14 cellular contexts compared by ENCODE assay signal in the genomic region with DNA sequence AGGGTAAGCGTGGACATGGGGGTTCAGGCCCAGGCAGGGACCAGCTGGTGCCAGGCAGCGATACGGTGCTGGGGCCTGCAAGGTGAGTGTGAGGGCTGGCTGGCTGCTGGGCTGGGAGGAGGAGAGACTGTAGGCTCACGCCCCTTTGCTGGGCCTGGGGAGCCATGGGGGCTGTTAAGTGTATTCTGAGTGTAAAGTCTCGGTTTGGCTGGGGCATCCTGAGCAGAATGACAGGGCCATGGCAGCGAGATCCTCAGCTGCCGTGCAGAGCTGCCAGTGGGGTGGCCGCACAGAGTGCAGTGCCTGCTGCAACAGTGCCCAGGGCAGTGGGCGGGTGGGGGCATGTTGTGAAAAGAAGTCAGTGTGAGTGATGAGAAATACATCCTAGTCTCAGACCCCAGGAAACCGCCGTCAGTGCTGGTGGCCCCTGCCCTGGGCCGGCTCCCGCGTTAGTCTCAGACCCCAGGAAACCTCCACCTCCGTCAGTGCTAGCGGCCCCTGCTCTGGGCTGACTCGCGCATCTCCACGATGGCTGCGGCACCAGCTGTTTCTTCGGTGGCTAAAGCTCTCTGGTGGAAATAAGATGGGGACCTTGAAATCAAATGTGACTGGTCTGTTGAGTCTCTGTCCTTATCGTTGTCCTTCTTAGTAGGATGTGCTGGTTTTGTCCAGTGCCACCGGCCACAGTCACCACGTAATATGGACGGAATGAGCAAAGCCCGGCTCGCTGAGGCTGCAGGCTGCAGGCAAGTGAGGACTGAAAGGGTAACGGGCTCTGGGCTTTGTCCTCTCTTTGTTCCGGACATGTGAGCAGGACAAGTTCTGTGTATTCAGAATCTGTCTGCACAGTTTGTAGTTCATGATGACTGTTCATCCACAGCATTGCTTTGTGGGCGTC. TPM values are rescaled to one million over a fixed set of nuclear protein-coding genes. Genes with fewer than 3 reads are reported as not detected.
DNase-seq lines count a peak whose midpoint lies in the region; ATAC-seq, FAIRE-seq and TF ChIP-seq lines count a peak whose summit lies in the region.
"Had no signal": no experiment of that assay in that cellular context is flagged by ENCODE, and none has a peak within 500 bp of the region (broad histone marks: within the 10 kb centered on the region; RNA-seq: fewer than 3 reads in every experiment).

No MANE protein-coding gene starts in this region.

- H3K4me3 ChIP-seq in right atrium auricular region (no peak overlapping the region), kidney (ENCODE audit: low read length in 2 of 2) (no peak overlapping the region), transverse colon (no peak overlapping the region)

- H3K27me3 ChIP-seq in right atrium auricular region (no peaks in the 10 kb centered on the region), transverse colon (no peaks in the 10 kb centered on the region)
- H3K27me3 ChIP-seq: gastrocnemius medialis had no signal

- H3K27me3 Mint-ChIP-seq in T-helper 17 cell, result no peaks in the 10 kb centered on the region

- FAIRE-seq in kidney (lab: Jason Lieb, UNC) (no peak), GM12892 (lab: Jason Lieb, UNC) (no peak)
- FAIRE-seq: islet of Langerhans had no signal

- H3K27ac ChIP-seq in right atrium auricular region, result no peak overlapping the region
- H3K27ac ChIP-seq in kidney (ENCODE audit: low read depth in 2 of 2, low read length in 2 of 2), result no peak overlapping the region
- no peak overlapping the region for H3K27ac ChIP-seq in transverse colon
- H3K27ac ChIP-seq: gastrocnemius medialis had no signal

- H3K36me3 Mint-ChIP-seq in T-helper 17 cell (ENCODE audit: low read depth), result peaks cover 5% of the 10 kb centered on the region

- TF ChIP-seq CTCF in right atrium auricular region (IDR thresholded peaks at IDR 0.05), result no peak
- no peak for TF ChIP-seq CTCF in kidney (IDR thresholded peaks at IDR 0.05; ENCODE audit: borderline replicate concordance, extremely low read depth, insufficient read depth)
- no peak for TF ChIP-seq CTCF in transverse colon (IDR thresholded peaks at IDR 0.05)

- no peak overlapping the region for H3K27ac Mint-ChIP-seq in T-helper 17 cell

- H3K9ac ChIP-seq in kidney (ENCODE audit: low read length in 2 of 2), result no peak overlapping the region

- H3K9me3 ChIP-seq in right atrium auricular region (no peaks in the 10 kb centered on the region), T-helper 17 cell (ENCODE audit: control insufficient read depth, low read length, poor library complexity, severe bottlenecking) (no peaks in the 10 kb centered on the region), kidney (ENCODE audit: control insufficient read depth in 1 of 2, low read length in 2 of 2) (no peaks in the 10 kb centered on the region), transverse colon (no peaks in the 10 kb centered on the region)
- H3K9me3 ChIP-seq: gastrocnemius medialis had no signal

- in situ Hi-C loops in transverse colon (cut with MboI; ENCODE audit: low pct_ligation_motif_present in 1 of 4, low pct_unique_long_range_greater_than_20kb in 1 of 4, low sequenced_read_pairs in 3 of 4), result no loop called here

- intact Hi-C loops in left cardiac atrium (cut with DNase I) (no loop called here), kidney (cut with DNase I) (no loop called here), transverse colon (cut with DNase I; ENCODE audit: low total_unique reads) (no loop called here)

- H3K4me1 ChIP-seq in right atrium auricular region (no peaks in the 10 kb centered on the region), kidney (ENCODE audit: control insufficient read depth in 1 of 2, insufficient read depth in 1 of 2, low read depth in 1 of 2, low read length in 2 of 2) (peaks cover 0 to 2% of the 10 kb centered on the region in 2 donors), transverse colon (peaks cover 0 to 7% (median 0%) of the 10 kb centered on the region in 4 donors)
- H3K4me1 ChIP-seq: gastrocnemius medialis had no signal

- WGBS in transverse colon (ENCODE audit: low coverage in 1 of 2), 2 donors, result 67 to 91% methylated on average over 1 to 29 of the region's 30 CpGs

- ATAC-seq in left cardiac atrium (no peak), T-helper 17 cell (no peak)
- ATAC-seq: gastrocnemius medialis had no signal

- no peak for TF ChIP-seq POLR2A in transverse colon (IDR thresholded peaks at IDR 0.05)
- TF ChIP-seq POLR2A in GM12892 (IDR thresholded peaks at IDR 0.05; ENCODE audit: low read depth, low read length), result no peak

- H3K4me1 Mint-ChIP-seq in T-helper 17 cell, result peaks cover 27% of the 10 kb centered on the region

- TF ChIP-seq EP300 in transverse colon (IDR thresholded peaks at IDR 0.05; ENCODE audit: low read depth), result no peak

- peak overlapping the region; percentile 97 for H3K4me3 Mint-ChIP-seq in T-helper 17 cell

- H3K36me3 ChIP-seq in right atrium auricular region (peaks cover 64% of the 10 kb centered on the region), kidney (ENCODE audit: control insufficient read depth in 1 of 2, insufficient read depth in 2 of 2, low read length in 2 of 2) (peaks cover 16 to 17% of the 10 kb centered on the region in 2 donors), transverse colon (peaks cover 0 to 24% (median 9%) of the 10 kb centered on the region in 4 donors)

- DNase-seq in left cardiac atrium (peak; percentile 18), right atrium auricular region (ENCODE audit: low spot score) (no peak), T-helper 17 cell (no peak), kidney (peak; percentile 61), transverse colon (peak; percentile 6), NCI-H187 (lab: John Stamatoyannopoulos, UW) (no peak), GM12892 (ENCODE audit: insufficient read length) (no peak), GM03348 (ENCODE audit: low spot score) (no peak)
- DNase-seq: AML-193; effector CD8-positive, alpha-beta T cell; gastrocnemius medialis; HCEC 1CT had no signal

RNA-seq across cellular contexts. Expression of gene ACSF3, which starts 22.9 kb away (rescaled TPM):
- total RNA-seq in left cardiac atrium (10 to 100 TPM; 14.9 to 16.2 TPM), right atrium auricular region (10 to 100 TPM; 13.4 to 15.9 TPM), T-helper 17 cell (10 to 100 TPM; 48.0 to 53.6 TPM), kidney (33.2 TPM), transverse colon (100 to 1,000 TPM in 1 of 4 donors, 10 to 100 TPM in 3; 54.5 to 120 (median 75.8) TPM)
- polyA plus RNA-seq in kidney (ENCODE audit: insufficient read depth, low read depth, low replicate concordance), result 39.0 TPM
- polyA plus RNA-seq in GM12892 (2012; ENCODE audit: missing spikeins), result 17.1 TPM

RNA-seq across cellular contexts. Expression of gene CDH15, which starts 55.0 kb away (rescaled TPM):
- total RNA-seq in left cardiac atrium, result under 1 TPM in 1 of 2 donors, not detected in 1; 0.09 TPM
- total RNA-seq in right atrium auricular region, result not detected
- under 1 TPM in 1 of 2 donors, not detected in 1; 0.12 TPM for total RNA-seq in T-helper 17 cell
- 0.31 TPM for total RNA-seq in kidney
- polyA plus RNA-seq in kidney (ENCODE audit: insufficient read depth, low read depth, low replicate concordance), result 0.22 TPM
- not detected for total RNA-seq in transverse colon
- polyA plus RNA-seq in GM12892 (2012; ENCODE audit: missing spikeins), result 0.40 TPM
- total RNA-seq: MCF 10A had no signal

Comparison
In these comparisons a context has a peak if more than half of its experiments do, and no peak if none do; other contexts are left out.
1. DNase-seq: peak in left cardiac atrium (single experiment), kidney (single experiment) and transverse colon (single experiment); none in right atrium auricular region (single experiment), T-helper 17 cell (0 of 3), NCI-H187 (0 of 2), GM12892 (single experiment) and GM03348 (single experiment).